1 cellular context compared by ENCODE assay signal in genomic region chr12:10182662-10183061, GRCh38.
TF ChIP-seq lines count a peak whose summit lies in the region.

No MANE protein-coding gene starts in this region.

TF ChIP-seq in HepG2, 621 proteins besides CTCF, POLR2A, EP300 and RAD21:
- TF ChIP-seq RFXANK (CRISPR knock-in tag; IDR thresholded peaks at IDR 0.05) (no peak), NCOA5 (CRISPR knock-in tag; IDR thresholded peaks at IDR 0.05) (no peak), ZBTB42 (CRISPR knock-in tag; IDR thresholded peaks at IDR 0.05) (no peak), ZNF317 (CRISPR knock-in tag; IDR thresholded peaks at IDR 0.05) (no peak), ZNF574 (CRISPR knock-in tag; IDR thresholded peaks at IDR 0.05) (no peak), PTBP1 (IDR thresholded peaks at IDR 0.05; ENCODE audit: low read depth, low read length, poor library complexity, severe bottlenecking) (no peak), ZXDC (CRISPR knock-in tag; IDR thresholded peaks at IDR 0.05) (no peak), BRF2 (CRISPR knock-in tag; IDR thresholded peaks at IDR 0.05) (no peak), SP1 (IDR thresholded peaks at IDR 0.05) (no peak), SP1 (CRISPR knock-in tag; IDR thresholded peaks at IDR 0.05) (no peak), PREB (CRISPR knock-in tag; IDR thresholded peaks at IDR 0.05) (no peak), TFDP1 (CRISPR knock-in tag; IDR thresholded peaks at IDR 0.05; ENCODE audit: borderline replicate concordance) (no peak), ZNF550 (CRISPR knock-in tag; IDR thresholded peaks at IDR 0.05; ENCODE audit: borderline replicate concordance) (no peak), HNF4G (IDR thresholded peaks at IDR 0.05; ENCODE audit: borderline replicate concordance, low read depth, low read length) (no peak), HNF4G (CRISPR knock-in tag; IDR thresholded peaks at IDR 0.05; ENCODE audit: borderline replicate concordance, low read depth) (no peak), FOXO4 (CRISPR knock-in tag; conservative IDR thresholded peaks at IDR 0.05) (no peak), ZNF562 (CRISPR knock-in tag; IDR thresholded peaks at IDR 0.05; ENCODE audit: borderline replicate concordance) (no peak), SIN3B (IDR thresholded peaks at IDR 0.05; ENCODE audit: low read length) (no peak), POGZ (CRISPR knock-in tag; IDR thresholded peaks at IDR 0.05) (no peak)
TF ChIP-seq in HepG2: peak in this region for 0.
